ENCODE assay signal across 8 cellular contexts in genomic region chr19:40807147-40808020, GRCh38. TPM values are rescaled to one million over a fixed set of nuclear protein-coding genes. Genes with fewer than 3 reads are reported as not detected.
DNase-seq lines count a peak whose midpoint lies in the region; ATAC-seq, FAIRE-seq and TF ChIP-seq lines count a peak whose summit lies in the region.

No MANE protein-coding gene starts in this region.

- peaks cover under 1% of the 10 kb centered on the region for H3K27me3 Mint-ChIP-seq in activated T-helper 1 cell treated with anti-CD3 and anti-CD28 coated beads, Interleukin-12 subunit alpha, Interleukin-12 subunit beta, Interleukin-2, Interleukin-4 antibody, amounts not matched to agents 30 ng/mL and 10 ng/mL and 1 ng/mL, durations not matched to agents 14 hours and 24 hours and 36 hours (ENCODE audit: insufficient read depth)

- dilution Hi-C loops in keratinocyte (cut with MboI; ENCODE audit: extremely low pct_ligation_motif_present, low sequenced_read_pairs), result no loop called here

- peaks cover 45% of the 10 kb centered on the region for H3K79me2 ChIP-seq in keratinocyte (ENCODE audit: control insufficient read depth, insufficient read depth, low read length)

- H3K36me3 Mint-ChIP-seq in activated T-helper 1 cell treated with anti-CD3 and anti-CD28 coated beads, Interleukin-12 subunit alpha, Interleukin-12 subunit beta, Interleukin-2, Interleukin-4 antibody, amounts not matched to agents 30 ng/mL and 10 ng/mL and 1 ng/mL, durations not matched to agents 14 hours and 24 hours and 36 hours (ENCODE audit: low read depth), result peaks cover 43% of the 10 kb centered on the region

- TF ChIP-seq POLR2A in upper lobe of left lung (IDR thresholded peaks at IDR 0.05) (no peak), GM18505 (IDR thresholded peaks at IDR 0.05; ENCODE audit: borderline replicate concordance, extremely low read depth, insufficient read depth, insufficient read length) (no peak)

- H3K36me3 ChIP-seq in heart right ventricle, result peaks cover 0 to 59% (median 11%) of the 10 kb centered on the region in 9 donors
- H3K36me3 ChIP-seq in keratinocyte (ENCODE audit: control insufficient read depth in 2 of 2, extremely low read depth in 1 of 2, insufficient read depth in 2 of 2, low read length in 2 of 2), result peaks cover 33 to 37% of the 10 kb centered on the region in 2 experiments
- H3K36me3 ChIP-seq in upper lobe of left lung, result peaks cover 14 to 57% (median 35%) of the 10 kb centered on the region in 4 donors
- H3K36me3 ChIP-seq in MG63, result peaks cover 76% of the 10 kb centered on the region

- no peak for ATAC-seq in heart right ventricle
- ATAC-seq in left cardiac atrium, result no peak
- ATAC-seq in upper lobe of left lung (ENCODE audit: low FRiP score in 2 of 2), result no peak
- ATAC-seq in GM18505 (IDR thresholded peaks at IDR 0.05; ENCODE audit: unreplicated experiment), result no peak

- H3K9me1 ChIP-seq in keratinocyte (ENCODE audit: control insufficient read depth, extremely low read depth, insufficient read depth, low read length), result peaks cover 4% of the 10 kb centered on the region

- H4K20me1 ChIP-seq in keratinocyte (ENCODE audit: control insufficient read depth, extremely low read depth, insufficient read depth, low read length), result peaks cover 36% of the 10 kb centered on the region

- H3K27ac ChIP-seq in heart right ventricle (peak overlapping the region in 8 of 10 donors; percentile 79 to 99 (median 96)), keratinocyte (ENCODE audit: control insufficient read depth, insufficient read depth, low read length) (peak overlapping the region; percentile 37), upper lobe of left lung (peak overlapping the region; percentile 93 to 99 (median 98))

- no peaks in the 10 kb centered on the region for H3K9me3 Mint-ChIP-seq in activated T-helper 1 cell treated with anti-CD3 and anti-CD28 coated beads, Interleukin-12 subunit alpha, Interleukin-12 subunit beta, Interleukin-2, Interleukin-4 antibody, amounts not matched to agents 30 ng/mL and 10 ng/mL and 1 ng/mL, durations not matched to agents 14 hours and 24 hours and 36 hours

- TF ChIP-seq CTCF in heart right ventricle (IDR thresholded peaks at IDR 0.05), result peak in 1 of 9 donors; percentile 30
- TF ChIP-seq CTCF in keratinocyte (optimal IDR thresholded peaks at IDR 0.05 in 1 of 3, IDR thresholded peaks at IDR 0.05 in 1 of 3, conservative IDR thresholded peaks at IDR 0.05 in 1 of 3; ENCODE audit: extremely low read depth in 1 of 3, insufficient read depth in 2 of 3, low read length in 3 of 3), result peak; percentile 31 to 49 (median 47)
- TF ChIP-seq CTCF in upper lobe of left lung (IDR thresholded peaks at IDR 0.05), result peak in 4 of 6 experiments; percentile 21 to 48 (median 32)

- peak overlapping the region; percentile 77 for H3K4me3 Mint-ChIP-seq in activated T-helper 1 cell treated with anti-CD3 and anti-CD28 coated beads, Interleukin-12 subunit alpha, Interleukin-12 subunit beta, Interleukin-2, Interleukin-4 antibody, amounts not matched to agents 30 ng/mL and 10 ng/mL and 1 ng/mL, durations not matched to agents 14 hours and 24 hours and 36 hours

- no peaks in the 10 kb centered on the region for H3K27me3 ChIP-seq in heart right ventricle
- H3K27me3 ChIP-seq in keratinocyte (ENCODE audit: control insufficient read depth, extremely low read depth, insufficient read depth, low read length), result no peaks in the 10 kb centered on the region
- H3K27me3 ChIP-seq in upper lobe of left lung, result no peaks in the 10 kb centered on the region
- no peaks in the 10 kb centered on the region for H3K27me3 ChIP-seq in MG63

- no peak for DNase-seq in heart right ventricle
- no peak for DNase-seq in left cardiac atrium
- DNase-seq in activated T-helper 1 cell treated with anti-CD3 and anti-CD28 coated beads, Interleukin-12 subunit alpha, Interleukin-12 subunit beta, Interleukin-2, Interleukin-4 antibody, amounts not matched to agents 30 ng/mL and 10 ng/mL and 1 ng/mL, durations not matched to agents 14 hours and 24 hours and 36 hours (ENCODE audit: low spot score), result no peak
- DNase-seq in keratinocyte (ENCODE audit: low read depth, low spot score), result no peak
- no peak for DNase-seq in upper lobe of left lung
- no peak for DNase-seq in activated CD8-positive, alpha-beta memory T cell treated with anti-CD3 and anti-CD28 coated beads, Interleukin-2, amount 50 U/mL, for 48 hours
- DNase-seq in MG63, result no peak

- H3K4me3 ChIP-seq in heart right ventricle, result peak overlapping the region in 6 of 10 donors; percentile 2 to 28 (median 20)
- H3K4me3 ChIP-seq in keratinocyte (ENCODE audit: control insufficient read depth in 2 of 3, extremely low read depth in 1 of 3, insufficient read depth in 2 of 3, low read depth in 1 of 3, low read length in 3 of 3), result no peak overlapping the region
- H3K4me3 ChIP-seq in upper lobe of left lung, result peak overlapping the region in 2 of 4 donors; percentile 26
- H3K4me3 ChIP-seq in MG63, result no peak overlapping the region

- no peak overlapping the region for H2AFZ ChIP-seq in keratinocyte (ENCODE audit: control insufficient read depth, low read length)

- 65 to 71% methylated on average over 18 of the region's 18 CpGs for WGBS in heart right ventricle, 2 donors
- 65 to 73% methylated on average over 14 to 18 of the region's 18 CpGs for WGBS in upper lobe of left lung, 2 donors

- H3K4me2 ChIP-seq in keratinocyte (ENCODE audit: control insufficient read depth, extremely low read depth, insufficient read depth, low read depth, low read length), result no peak overlapping the region

- H3K27ac Mint-ChIP-seq in activated T-helper 1 cell treated with anti-CD3 and anti-CD28 coated beads, Interleukin-12 subunit alpha, Interleukin-12 subunit beta, Interleukin-2, Interleukin-4 antibody, amounts not matched to agents 30 ng/mL and 10 ng/mL and 1 ng/mL, durations not matched to agents 14 hours and 24 hours and 36 hours, result peak overlapping the region; percentile 98

- H3K9ac ChIP-seq in keratinocyte (ENCODE audit: control insufficient read depth, extremely low read depth, insufficient read depth, low read length), result no peak overlapping the region

- FAIRE-seq in keratinocyte (lab: Jason Lieb, UNC), result no peak

- intact Hi-C loops in heart right ventricle (cut with DNase I) (loop anchor here in 5 of 10 donors (5.0 to 10.0 kb wide), 3 partner anchors 90 to 393 kb away; partner anchors contain the start of genes COQ8B (in 2 of the 5), ITPKC (in 2 of the 5) and PRX (in 1 of the 5)), left cardiac atrium (cut with DNase I) (loop anchor here in 1 of 2 donors (10.0 kb wide), 1 partner anchor 143 kb away; no protein-coding TSS in a partner anchor)
- intact Hi-C loops in activated T-helper 1 cell treated with anti-CD3 and anti-CD28 coated beads, Interleukin-12 subunit alpha, Interleukin-12 subunit beta, Interleukin-2, Interleukin-4 antibody, amounts not matched to agents 30 ng/mL and 10 ng/mL and 1 ng/mL, durations not matched to agents 14 hours and 24 hours and 36 hours (cut with micrococcal nuclease), result loop anchor here (1.0 kb wide), 2 partner anchors 30 to 57 kb away; partner anchors contain the start of gene ACTMAP

- peaks cover 80% of the 10 kb centered on the region for H3K4me1 Mint-ChIP-seq in activated T-helper 1 cell treated with anti-CD3 and anti-CD28 coated beads, Interleukin-12 subunit alpha, Interleukin-12 subunit beta, Interleukin-2, Interleukin-4 antibody, amounts not matched to agents 30 ng/mL and 10 ng/mL and 1 ng/mL, durations not matched to agents 14 hours and 24 hours and 36 hours (ENCODE audit: low read depth)

- H3K4me1 ChIP-seq in heart right ventricle (peaks cover 46 to 93% (median 89%) of the 10 kb centered on the region in 9 donors), keratinocyte (ENCODE audit: control insufficient read depth, extremely low read depth, insufficient read depth, low read length) (peaks cover 47% of the 10 kb centered on the region), upper lobe of left lung (peaks cover 88 to 97% (median 89%) of the 10 kb centered on the region in 4 donors)

- H3K9me3 ChIP-seq in heart right ventricle (no peaks in the 10 kb centered on the region), keratinocyte (ENCODE audit: control insufficient read depth, low read depth, low read length) (no peaks in the 10 kb centered on the region), upper lobe of left lung (no peaks in the 10 kb centered on the region), MG63 (no peaks in the 10 kb centered on the region)

- no peak for TF ChIP-seq EP300 in upper lobe of left lung (IDR thresholded peaks at IDR 0.05)

RNA-seq across cellular contexts. Expression of gene EGLN2, which starts 8.4 kb away (rescaled TPM):
- total RNA-seq in heart right ventricle, result 10 to 100 TPM; 31.8 to 78.3 (median 42.8) TPM
- 10 to 100 TPM; 75.3 to 78.6 TPM for polyA plus RNA-seq in heart right ventricle
- total RNA-seq in left cardiac atrium, result 10 to 100 TPM; 66.7 to 67.5 TPM
- total RNA-seq in activated T-helper 1 cell treated with anti-CD3 and anti-CD28 coated beads, Interleukin-12 subunit alpha, Interleukin-12 subunit beta, Interleukin-2, Interleukin-4 antibody, amounts not matched to agents 30 ng/mL and 10 ng/mL and 1 ng/mL, durations not matched to agents 14 hours and 24 hours and 36 hours, result 100 and 104 TPM in 2 replicates
- 31.6 to 57.0 TPM (median 41.0 TPM) in 3 replicates for polyA plus RNA-seq in keratinocyte
- polyA plus RNA-seq in keratinocyte (2011; ENCODE audit: low read depth), result 7.2 TPM
- polyA plus RNA-seq in keratinocyte (2011; cell fraction: cytosol; rRNA removed), result 27.7 and 50.2 TPM in 2 replicates
- polyA plus RNA-seq in keratinocyte (2011; cell fraction: nucleus; rRNA removed), result 39.8 and 58.0 TPM in 2 replicates
- polyA plus RNA-seq in keratinocyte (2012; ENCODE audit: low replicate concordance), result 27.9 and 71.5 TPM in 2 replicates
- polyA minus RNA-seq in keratinocyte, result 40.5 to 110 TPM (median 61.5 TPM) in 3 replicates
- polyA minus RNA-seq in keratinocyte (2011; cell fraction: cytosol; rRNA and poly(A)+ RNA removed), result 56.8 TPM
- 23.4 and 25.2 TPM in 2 replicates for polyA minus RNA-seq in keratinocyte (2011; cell fraction: nucleus; rRNA and poly(A)+ RNA removed)
- 100 to 1,000 TPM; 170 to 353 (median 211) TPM for total RNA-seq in upper lobe of left lung
- total RNA-seq in MG63 (2014; rRNA removed; shearing (Covaris generic); ENCODE audit: low replicate concordance), result 63.2 and 140 TPM in 2 replicates

RNA-seq across cellular contexts. Expression of gene RAB4B, which starts 29.3 kb away (rescaled TPM):
- total RNA-seq in heart right ventricle, result 10 to 100 TPM; 11.0 to 25.2 (median 13.5) TPM
- polyA plus RNA-seq in heart right ventricle, result 10 to 100 TPM; 26.8 to 62.5 TPM
- total RNA-seq in left cardiac atrium, result 10 to 100 TPM; 15.9 to 17.5 TPM
- total RNA-seq in activated T-helper 1 cell treated with anti-CD3 and anti-CD28 coated beads, Interleukin-12 subunit alpha, Interleukin-12 subunit beta, Interleukin-2, Interleukin-4 antibody, amounts not matched to agents 30 ng/mL and 10 ng/mL and 1 ng/mL, durations not matched to agents 14 hours and 24 hours and 36 hours, result 40.6 and 45.5 TPM in 2 replicates
- 13.2 to 17.1 TPM (median 15.0 TPM) in 3 replicates for polyA plus RNA-seq in keratinocyte
- 3.4 TPM for polyA plus RNA-seq in keratinocyte (2011; ENCODE audit: low read depth)
- 7.1 and 14.2 TPM in 2 replicates for polyA plus RNA-seq in keratinocyte (2011; cell fraction: cytosol; rRNA removed)
- polyA plus RNA-seq in keratinocyte (2011; cell fraction: nucleus; rRNA removed), result 21.7 and 25.9 TPM in 2 replicates
- 15.7 and 20.3 TPM in 2 replicates for polyA plus RNA-seq in keratinocyte (2012; ENCODE audit: low replicate concordance)
- polyA minus RNA-seq in keratinocyte, result 7.4 to 21.5 TPM (median 7.7 TPM) in 3 replicates
- 11.7 TPM for polyA minus RNA-seq in keratinocyte (2011; cell fraction: cytosol; rRNA and poly(A)+ RNA removed)
- polyA minus RNA-seq in keratinocyte (2011; cell fraction: nucleus; rRNA and poly(A)+ RNA removed), result 1.9 and 2.9 TPM in 2 replicates
- 10 to 100 TPM; 39.9 to 78.5 (median 58.6) TPM for total RNA-seq in upper lobe of left lung
- total RNA-seq in MG63 (2014; rRNA removed; shearing (Covaris generic); ENCODE audit: low replicate concordance), result 34.4 and 41.2 TPM in 2 replicates

RNA-seq across cellular contexts. Expression of gene MIA, which starts 32.1 kb away (rescaled TPM):
- 1 to 10 TPM in 3 of 10 donors, under 1 TPM in 2, not detected in 5; 0.63 to 1.7 (median 1.0) TPM for total RNA-seq in heart right ventricle
- polyA plus RNA-seq in heart right ventricle, result 1 to 10 TPM; 2.0 to 2.4 TPM
- total RNA-seq in left cardiac atrium, result 1 to 10 TPM in 1 of 2 donors, under 1 TPM in 1; 0.97 to 1.8 TPM
- total RNA-seq in activated T-helper 1 cell treated with anti-CD3 and anti-CD28 coated beads, Interleukin-12 subunit alpha, Interleukin-12 subunit beta, Interleukin-2, Interleukin-4 antibody, amounts not matched to agents 30 ng/mL and 10 ng/mL and 1 ng/mL, durations not matched to agents 14 hours and 24 hours and 36 hours, result 0.91 TPM in 1 of 2 replicates, not detected in the other
- polyA plus RNA-seq in keratinocyte, result 3.4 to 7.4 TPM (median 5.5 TPM) in 3 replicates
- not detected for polyA plus RNA-seq in keratinocyte (2011; ENCODE audit: low read depth)
- polyA plus RNA-seq in keratinocyte (2011; cell fraction: cytosol; rRNA removed), result 2.2 and 6.2 TPM in 2 replicates
- 0.76 and 3.1 TPM in 2 replicates for polyA plus RNA-seq in keratinocyte (2011; cell fraction: nucleus; rRNA removed)
- polyA plus RNA-seq in keratinocyte (2012; ENCODE audit: low replicate concordance), result 2.2 and 15.4 TPM in 2 replicates
- polyA minus RNA-seq in keratinocyte, result 2.4 to 8.9 TPM (median 5.7 TPM) in 3 replicates
- not detected for polyA minus RNA-seq in keratinocyte (2011; cell fraction: cytosol; rRNA and poly(A)+ RNA removed)
- 3.2 TPM in 1 of 2 replicates, not detected in the other for polyA minus RNA-seq in keratinocyte (2011; cell fraction: nucleus; rRNA and poly(A)+ RNA removed)
- total RNA-seq in upper lobe of left lung, result 1 to 10 TPM in 3 of 6 donors, not detected in 3; 1.2 to 5.2 (median 2.1) TPM
- total RNA-seq in MG63 (2014; rRNA removed; shearing (Covaris generic); ENCODE audit: low replicate concordance), result not detected in 2 replicates

RNA-seq across cellular contexts. Expression of gene CYP2A6, which starts 42.9 kb away (rescaled TPM):
- not detected for total RNA-seq in heart right ventricle
- polyA plus RNA-seq in heart right ventricle, result not detected
- not detected for total RNA-seq in left cardiac atrium
- not detected in 2 replicates for total RNA-seq in activated T-helper 1 cell treated with anti-CD3 and anti-CD28 coated beads, Interleukin-12 subunit alpha, Interleukin-12 subunit beta, Interleukin-2, Interleukin-4 antibody, amounts not matched to agents 30 ng/mL and 10 ng/mL and 1 ng/mL, durations not matched to agents 14 hours and 24 hours and 36 hours
- not detected in 3 replicates for polyA plus RNA-seq in keratinocyte
- not detected for polyA plus RNA-seq in keratinocyte (2011; ENCODE audit: low read depth)
- polyA plus RNA-seq in keratinocyte (2011; cell fraction: cytosol; rRNA removed), result not detected in 2 replicates
- not detected in 2 replicates for polyA plus RNA-seq in keratinocyte (2011; cell fraction: nucleus; rRNA removed)
- polyA plus RNA-seq in keratinocyte (2012; ENCODE audit: low replicate concordance), result not detected in 2 replicates
- polyA minus RNA-seq in keratinocyte, result not detected in 3 replicates
- not detected for polyA minus RNA-seq in keratinocyte (2011; cell fraction: cytosol; rRNA and poly(A)+ RNA removed)
- not detected in 2 replicates for polyA minus RNA-seq in keratinocyte (2011; cell fraction: nucleus; rRNA and poly(A)+ RNA removed)
- total RNA-seq in upper lobe of left lung, result 10 to 100 TPM in 1 of 6 donors, 1 to 10 TPM in 4, not detected in 1; 1.5 to 11.6 (median 2.9) TPM
- total RNA-seq in MG63 (2014; rRNA removed; shearing (Covaris generic); ENCODE audit: low replicate concordance), result not detected in 2 replicates

RNA-seq across cellular contexts. Expression of gene SNRPA, which starts 56.4 kb away (rescaled TPM):
- total RNA-seq in heart right ventricle, result 10 to 100 TPM; 24.0 to 40.6 (median 34.4) TPM
- 10 to 100 TPM; 35.3 to 36.7 TPM for polyA plus RNA-seq in heart right ventricle
- total RNA-seq in left cardiac atrium, result 10 to 100 TPM; 23.1 to 34.9 TPM
- 243 and 245 TPM in 2 replicates for total RNA-seq in activated T-helper 1 cell treated with anti-CD3 and anti-CD28 coated beads, Interleukin-12 subunit alpha, Interleukin-12 subunit beta, Interleukin-2, Interleukin-4 antibody, amounts not matched to agents 30 ng/mL and 10 ng/mL and 1 ng/mL, durations not matched to agents 14 hours and 24 hours and 36 hours
- polyA plus RNA-seq in keratinocyte, result 54.5 to 129 TPM (median 93.4 TPM) in 3 replicates
- 9.3 TPM for polyA plus RNA-seq in keratinocyte (2011; ENCODE audit: low read depth)
- polyA plus RNA-seq in keratinocyte (2011; cell fraction: cytosol; rRNA removed), result 83.2 and 87.4 TPM in 2 replicates
- polyA plus RNA-seq in keratinocyte (2011; cell fraction: nucleus; rRNA removed), result 62.4 and 70.6 TPM in 2 replicates
- 33.5 and 73.1 TPM in 2 replicates for polyA plus RNA-seq in keratinocyte (2012; ENCODE audit: low replicate concordance)
- polyA minus RNA-seq in keratinocyte, result 94.9 to 233 TPM (median 101 TPM) in 3 replicates
- polyA minus RNA-seq in keratinocyte (2011; cell fraction: cytosol; rRNA and poly(A)+ RNA removed), result 82.5 TPM
- polyA minus RNA-seq in keratinocyte (2011; cell fraction: nucleus; rRNA and poly(A)+ RNA removed), result 42.8 and 63.6 TPM in 2 replicates
- total RNA-seq in upper lobe of left lung, result 10 to 100 TPM; 32.4 to 90.1 (median 55.3) TPM
- 66.4 and 68.4 TPM in 2 replicates for total RNA-seq in MG63 (2014; rRNA removed; shearing (Covaris generic); ENCODE audit: low replicate concordance)

Comparison
In these comparisons a context has a peak if more than half of its experiments do, and no peak if none do; other contexts are left out.
1. H3K27ac ChIP-seq: peak in every context shown above with its lines; median percentile 98 in upper lobe of left lung; 96 in heart right ventricle; 37 in keratinocyte.
2. H3K4me3 ChIP-seq: peak in heart right ventricle (6 of 10); none in keratinocyte (0 of 3) and MG63 (single experiment).